Comparison of ENCODE assay signal across 8 cellular contexts in the genomic region with DNA sequence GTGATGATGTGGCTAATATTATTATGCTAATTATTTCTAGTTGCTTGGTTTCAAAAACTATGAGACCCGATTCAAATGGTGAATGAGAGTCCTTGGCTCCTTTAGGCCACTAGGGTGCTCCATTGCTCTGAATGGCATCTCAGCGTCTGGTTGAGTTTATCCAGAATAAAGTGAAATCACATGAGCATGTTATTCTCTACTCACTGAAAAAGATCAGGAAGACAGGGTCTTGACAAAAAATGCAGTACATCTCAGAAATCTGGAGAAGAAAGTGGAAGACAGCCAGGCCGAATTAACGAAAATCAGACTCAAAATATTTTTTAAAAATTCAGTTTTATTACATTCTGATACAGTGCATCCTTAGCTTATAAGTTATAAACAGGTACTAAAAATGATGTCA.
A peak's percentile ranks its signal among the peaks of the same experiment; 100 is the strongest.
DNase-seq lines count a peak whose midpoint lies in the region; ATAC-seq and TF ChIP-seq lines count a peak whose summit lies in the region.

No MANE protein-coding gene starts in this region.

- peak; percentile 22 for TF ChIP-seq CTCF in GM20000 (IDR thresholded peaks at IDR 0.05; ENCODE audit: extremely low read depth, missing control alignments)
- peak; percentile 54 for TF ChIP-seq CTCF in colonic mucosa (IDR thresholded peaks at IDR 0.05)
- peak; percentile 73 for TF ChIP-seq CTCF in lower lobe of right lung (IDR thresholded peaks at IDR 0.05)

- H3K27ac ChIP-seq in colonic mucosa (no peak overlapping the region), lower lobe of right lung (no peak overlapping the region)

- H3K4me3 ChIP-seq in colonic mucosa (no peak overlapping the region), lower lobe of right lung (no peak overlapping the region)

- no peaks in the 10 kb centered on the region for H3K9me3 ChIP-seq in colonic mucosa
- no peaks in the 10 kb centered on the region for H3K9me3 ChIP-seq in lower lobe of right lung

- DNase-seq in NCI-H1436 (lab: John Stamatoyannopoulos, UW) (peak; percentile 51), NCI-H1436 treated with DMSO at 0.1 percent for 48 hours (lab: John Stamatoyannopoulos, UW) (no peak), GM20000 (ENCODE audit: low spot score) (peak; percentile 74), NOMO-1 (lab: John Stamatoyannopoulos, UW; ENCODE audit: unreplicated experiment in 2 of 2) (peak; percentile 56 to 71), colonic mucosa (peak; percentile 35), lower lobe of right lung (no peak), activated T-cell treated with anti-CD3 and anti-CD28 coated beads for 4 hours (no peak)

- ATAC-seq in HG03460 (IDR thresholded peaks at IDR 0.05; ENCODE audit: unreplicated experiment) (peak; percentile 93), lower lobe of right lung (peak; percentile 82 to 91)

- H3K4me1 ChIP-seq in colonic mucosa (no peaks in the 10 kb centered on the region), lower lobe of right lung (no peaks in the 10 kb centered on the region)

- no peak overlapping the region for H3K9ac ChIP-seq in colonic mucosa (ENCODE audit: low read depth in 2 of 2, low read length in 2 of 2)

- intact Hi-C loops in colonic mucosa (cut with DNase I): loop anchor here (5.0 kb wide), 1 partner anchor 647 kb away; no protein-coding TSS in a partner anchor
- intact Hi-C loops in lower lobe of right lung (cut with DNase I): no loop called here

- H3K27me3 ChIP-seq in colonic mucosa (no peaks in the 10 kb centered on the region), lower lobe of right lung (ENCODE audit: low read depth) (peaks cover 17% of the 10 kb centered on the region)

- H3K36me3 ChIP-seq in colonic mucosa (no peaks in the 10 kb centered on the region), lower lobe of right lung (no peaks in the 10 kb centered on the region)

Comparison
In these comparisons a context has a peak if more than half of its experiments do, and no peak if none do; other contexts are left out.
1. DNase-seq: peak in NCI-H1436 (single experiment), GM20000 (single experiment), NOMO-1 (2 of 2) and colonic mucosa (single experiment); none in NCI-H1436 treated with DMSO at 0.1 percent for 48 hours (single experiment), lower lobe of right lung (single experiment) and activated T-cell treated with anti-CD3 and anti-CD28 coated beads for 4 hours (single experiment).
2. CTCF ChIP-seq: peak in every context shown above with its lines; median percentile 73 in lower lobe of right lung; 54 in colonic mucosa; 22 in GM20000.